Comparison of ENCODE assay signal across 1 cellular context in the genomic region with DNA sequence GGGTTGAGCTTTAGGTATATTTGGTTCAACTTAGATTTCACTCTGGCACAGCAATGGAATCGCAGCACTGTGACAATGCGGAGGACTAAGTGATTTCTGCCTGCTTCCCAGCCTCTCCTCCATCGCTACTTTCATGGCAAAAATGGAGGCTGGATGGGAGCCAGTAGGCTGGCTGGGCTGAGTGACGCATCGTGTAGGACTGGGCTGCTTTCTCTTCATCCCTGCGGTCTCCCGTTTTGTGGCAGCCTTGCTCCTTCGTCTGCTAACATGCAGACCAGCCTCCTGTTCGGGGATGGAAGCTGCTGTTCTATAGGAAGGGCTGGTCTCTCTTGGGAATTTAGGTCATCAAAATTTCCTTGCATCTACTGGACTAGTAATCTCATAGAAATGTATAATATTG.
TF ChIP-seq lines count a peak whose summit lies in the region.

No MANE protein-coding gene starts in this region.

TF ChIP-seq in WTC11, 78 proteins besides CTCF, POLR2A, EP300 and RAD21:
- TF ChIP-seq CREB1 (CRISPR knock-in tag; IDR thresholded peaks at IDR 0.05): no peak
- TF ChIP-seq FOXJ3 (CRISPR knock-in tag; IDR thresholded peaks at IDR 0.05; ENCODE audit: borderline replicate concordance): no peak
- TF ChIP-seq ZNF219 (CRISPR knock-in tag; IDR thresholded peaks at IDR 0.05; ENCODE audit: borderline replicate concordance): no peak
- no peak for TF ChIP-seq GTF2I (CRISPR knock-in tag; conservative IDR thresholded peaks at IDR 0.05)
- no peak for TF ChIP-seq ZNF263 (CRISPR knock-in tag; IDR thresholded peaks at IDR 0.05; ENCODE audit: low read depth)
- TF ChIP-seq, protein P1, sequence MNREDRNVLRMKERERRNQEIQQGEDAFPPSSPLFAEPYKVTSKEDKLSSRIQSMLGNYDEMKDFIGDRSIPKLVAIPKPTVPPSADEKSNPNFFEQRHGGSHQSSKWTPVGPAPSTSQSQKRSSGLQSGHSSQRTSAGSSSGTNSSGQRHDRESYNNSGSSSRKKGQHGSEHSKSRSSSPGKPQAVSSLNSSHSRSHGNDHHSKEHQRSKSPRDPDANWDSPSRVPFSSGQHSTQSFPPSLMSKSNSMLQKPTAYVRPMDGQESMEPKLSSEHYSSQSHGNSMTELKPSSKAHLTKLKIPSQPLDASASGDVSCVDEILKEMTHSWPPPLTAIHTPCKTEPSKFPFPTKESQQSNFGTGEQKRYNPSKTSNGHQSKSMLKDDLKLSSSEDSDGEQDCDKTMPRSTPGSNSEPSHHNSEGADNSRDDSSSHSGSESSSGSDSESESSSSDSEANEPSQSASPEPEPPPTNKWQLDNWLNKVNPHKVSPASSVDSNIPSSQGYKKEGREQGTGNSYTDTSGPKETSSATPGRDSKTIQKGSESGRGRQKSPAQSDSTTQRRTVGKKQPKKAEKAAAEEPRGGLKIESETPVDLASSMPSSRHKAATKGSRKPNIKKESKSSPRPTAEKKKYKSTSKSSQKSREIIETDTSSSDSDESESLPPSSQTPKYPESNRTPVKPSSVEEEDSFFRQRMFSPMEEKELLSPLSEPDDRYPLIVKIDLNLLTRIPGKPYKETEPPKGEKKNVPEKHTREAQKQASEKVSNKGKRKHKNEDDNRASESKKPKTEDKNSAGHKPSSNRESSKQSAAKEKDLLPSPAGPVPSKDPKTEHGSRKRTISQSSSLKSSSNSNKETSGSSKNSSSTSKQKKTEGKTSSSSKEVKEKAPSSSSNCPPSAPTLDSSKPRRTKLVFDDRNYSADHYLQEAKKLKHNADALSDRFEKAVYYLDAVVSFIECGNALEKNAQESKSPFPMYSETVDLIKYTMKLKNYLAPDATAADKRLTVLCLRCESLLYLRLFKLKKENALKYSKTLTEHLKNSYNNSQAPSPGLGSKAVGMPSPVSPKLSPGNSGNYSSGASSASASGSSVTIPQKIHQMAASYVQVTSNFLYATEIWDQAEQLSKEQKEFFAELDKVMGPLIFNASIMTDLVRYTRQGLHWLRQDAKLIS (CRISPR knock-in tag; IDR thresholded peaks at IDR 0.05; ENCODE audit: borderline replicate concordance): no peak
- no peak for TF ChIP-seq GABPB1 (CRISPR knock-in tag; IDR thresholded peaks at IDR 0.05)
- TF ChIP-seq, protein P2, sequence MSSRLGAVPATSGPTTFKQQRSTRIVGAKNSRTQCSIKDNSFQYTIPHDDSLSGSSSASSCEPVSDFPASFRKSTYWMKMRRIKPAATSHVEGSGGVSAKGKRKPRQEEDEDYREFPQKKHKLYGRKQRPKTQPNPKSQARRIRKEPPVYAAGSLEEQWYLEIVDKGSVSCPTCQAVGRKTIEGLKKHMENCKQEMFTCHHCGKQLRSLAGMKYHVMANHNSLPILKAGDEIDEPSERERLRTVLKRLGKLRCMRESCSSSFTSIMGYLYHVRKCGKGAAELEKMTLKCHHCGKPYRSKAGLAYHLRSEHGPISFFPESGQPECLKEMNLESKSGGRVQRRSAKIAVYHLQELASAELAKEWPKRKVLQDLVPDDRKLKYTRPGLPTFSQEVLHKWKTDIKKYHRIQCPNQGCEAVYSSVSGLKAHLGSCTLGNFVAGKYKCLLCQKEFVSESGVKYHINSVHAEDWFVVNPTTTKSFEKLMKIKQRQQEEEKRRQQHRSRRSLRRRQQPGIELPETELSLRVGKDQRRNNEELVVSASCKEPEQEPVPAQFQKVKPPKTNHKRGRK (CRISPR knock-in tag; IDR thresholded peaks at IDR 0.05; ENCODE audit: borderline replicate concordance): no peak
- no peak for TF ChIP-seq NFATC4 (CRISPR knock-in tag; IDR thresholded peaks at IDR 0.05)
- no peak for TF ChIP-seq FOXP1 (CRISPR knock-in tag; IDR thresholded peaks at IDR 0.05; ENCODE audit: borderline replicate concordance)
- TF ChIP-seq, protein P3, sequence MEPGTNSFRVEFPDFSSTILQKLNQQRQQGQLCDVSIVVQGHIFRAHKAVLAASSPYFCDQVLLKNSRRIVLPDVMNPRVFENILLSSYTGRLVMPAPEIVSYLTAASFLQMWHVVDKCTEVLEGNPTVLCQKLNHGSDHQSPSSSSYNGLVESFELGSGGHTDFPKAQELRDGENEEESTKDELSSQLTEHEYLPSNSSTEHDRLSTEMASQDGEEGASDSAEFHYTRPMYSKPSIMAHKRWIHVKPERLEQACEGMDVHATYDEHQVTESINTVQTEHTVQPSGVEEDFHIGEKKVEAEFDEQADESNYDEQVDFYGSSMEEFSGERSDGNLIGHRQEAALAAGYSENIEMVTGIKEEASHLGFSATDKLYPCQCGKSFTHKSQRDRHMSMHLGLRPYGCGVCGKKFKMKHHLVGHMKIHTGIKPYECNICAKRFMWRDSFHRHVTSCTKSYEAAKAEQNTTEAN (CRISPR knock-in tag; IDR thresholded peaks at IDR 0.05): no peak
- no peak for TF ChIP-seq ZNF138 (CRISPR knock-in tag; conservative IDR thresholded peaks at IDR 0.05)
- no peak for TF ChIP-seq TEAD1 (CRISPR knock-in tag; IDR thresholded peaks at IDR 0.05)
- TF ChIP-seq ETV6 (CRISPR knock-in tag; IDR thresholded peaks at IDR 0.05): no peak
- TF ChIP-seq, protein P4, sequence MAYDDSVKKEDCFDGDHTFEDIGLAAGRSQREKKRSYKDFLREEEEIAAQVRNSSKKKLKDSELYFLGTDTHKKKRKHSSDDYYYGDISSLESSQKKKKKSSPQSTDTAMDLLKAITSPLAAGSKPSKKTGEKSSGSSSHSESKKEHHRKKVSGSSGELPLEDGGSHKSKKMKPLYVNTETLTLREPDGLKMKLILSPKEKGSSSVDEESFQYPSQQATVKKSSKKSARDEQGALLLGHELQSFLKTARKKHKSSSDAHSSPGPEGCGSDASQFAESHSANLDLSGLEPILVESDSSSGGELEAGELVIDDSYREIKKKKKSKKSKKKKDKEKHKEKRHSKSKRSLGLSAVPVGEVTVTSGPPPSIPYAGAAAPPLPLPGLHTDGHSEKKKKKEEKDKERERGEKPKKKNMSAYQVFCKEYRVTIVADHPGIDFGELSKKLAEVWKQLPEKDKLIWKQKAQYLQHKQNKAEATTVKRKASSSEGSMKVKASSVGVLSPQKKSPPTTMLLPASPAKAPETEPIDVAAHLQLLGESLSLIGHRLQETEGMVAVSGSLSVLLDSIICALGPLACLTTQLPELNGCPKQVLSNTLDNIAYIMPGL (CRISPR knock-in tag; IDR thresholded peaks at IDR 0.05): no peak
- TF ChIP-seq, protein P5, sequence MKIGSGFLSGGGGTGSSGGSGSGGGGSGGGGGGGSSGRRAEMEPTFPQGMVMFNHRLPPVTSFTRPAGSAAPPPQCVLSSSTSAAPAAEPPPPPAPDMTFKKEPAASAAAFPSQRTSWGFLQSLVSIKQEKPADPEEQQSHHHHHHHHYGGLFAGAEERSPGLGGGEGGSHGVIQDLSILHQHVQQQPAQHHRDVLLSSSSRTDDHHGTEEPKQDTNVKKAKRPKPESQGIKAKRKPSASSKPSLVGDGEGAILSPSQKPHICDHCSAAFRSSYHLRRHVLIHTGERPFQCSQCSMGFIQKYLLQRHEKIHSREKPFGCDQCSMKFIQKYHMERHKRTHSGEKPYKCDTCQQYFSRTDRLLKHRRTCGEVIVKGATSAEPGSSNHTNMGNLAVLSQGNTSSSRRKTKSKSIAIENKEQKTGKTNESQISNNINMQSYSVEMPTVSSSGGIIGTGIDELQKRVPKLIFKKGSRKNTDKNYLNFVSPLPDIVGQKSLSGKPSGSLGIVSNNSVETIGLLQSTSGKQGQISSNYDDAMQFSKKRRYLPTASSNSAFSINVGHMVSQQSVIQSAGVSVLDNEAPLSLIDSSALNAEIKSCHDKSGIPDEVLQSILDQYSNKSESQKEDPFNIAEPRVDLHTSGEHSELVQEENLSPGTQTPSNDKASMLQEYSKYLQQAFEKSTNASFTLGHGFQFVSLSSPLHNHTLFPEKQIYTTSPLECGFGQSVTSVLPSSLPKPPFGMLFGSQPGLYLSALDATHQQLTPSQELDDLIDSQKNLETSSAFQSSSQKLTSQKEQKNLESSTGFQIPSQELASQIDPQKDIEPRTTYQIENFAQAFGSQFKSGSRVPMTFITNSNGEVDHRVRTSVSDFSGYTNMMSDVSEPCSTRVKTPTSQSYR (CRISPR knock-in tag; IDR thresholded peaks at IDR 0.05): no peak
- TF ChIP-seq ZNF317 (CRISPR knock-in tag; IDR thresholded peaks at IDR 0.05; ENCODE audit: borderline replicate concordance, low read depth): no peak
- no peak for TF ChIP-seq ZNF416 (CRISPR knock-in tag; IDR thresholded peaks at IDR 0.05)
- no peak for TF ChIP-seq EMX1 (CRISPR knock-in tag; IDR thresholded peaks at IDR 0.05)
TF ChIP-seq in WTC11: peak in this region for 0.
